9 cellular contexts compared by ENCODE assay signal in genomic region chr7:91288208-91288824, GRCh38. TPM values are rescaled to one million over a fixed set of nuclear protein-coding genes. Genes with fewer than 3 reads are reported as not detected.
DNase-seq lines count a peak whose midpoint lies in the region; ATAC-seq, FAIRE-seq and TF ChIP-seq lines count a peak whose summit lies in the region.
"Had no signal": no experiment of that assay in that cellular context is flagged by ENCODE, and none has a peak within 500 bp of the region (broad histone marks: within the 10 kb centered on the region; RNA-seq: fewer than 3 reads in every experiment).

No MANE protein-coding gene starts in this region.

- no peaks in the 10 kb centered on the region for H3K79me2 ChIP-seq in keratinocyte (ENCODE audit: control insufficient read depth, insufficient read depth, low read length)

- no peak overlapping the region for H3K4me3 Mint-ChIP-seq in T-helper 2 cell treated with Interferon-gamma antibody and Interleukin-4, amounts not matched to agents 5 μg/mL and 100 μg/mL, for 36 hours

- H3K9me1 ChIP-seq in keratinocyte (ENCODE audit: control insufficient read depth, extremely low read depth, insufficient read depth, low read length) = no peaks in the 10 kb centered on the region

- no peaks in the 10 kb centered on the region for H3K9me3 ChIP-seq in keratinocyte (ENCODE audit: control insufficient read depth, low read depth, low read length)
- H3K9me3 ChIP-seq: neutrophil had no signal

- H3K36me3 ChIP-seq in keratinocyte (ENCODE audit: control insufficient read depth in 2 of 2, extremely low read depth in 1 of 2, insufficient read depth in 2 of 2, low read length in 2 of 2) = no peaks in the 10 kb centered on the region
- H3K36me3 ChIP-seq: neutrophil had no signal

- H3K9me3 Mint-ChIP-seq in T-helper 2 cell treated with Interferon-gamma antibody and Interleukin-4, amounts not matched to agents 5 μg/mL and 100 μg/mL, for 36 hours = no peaks in the 10 kb centered on the region

- H3K9ac ChIP-seq in keratinocyte (ENCODE audit: control insufficient read depth, extremely low read depth, insufficient read depth, low read length) = no peak overlapping the region

- TF ChIP-seq CTCF in keratinocyte (optimal IDR thresholded peaks at IDR 0.05 in 1 of 3, IDR thresholded peaks at IDR 0.05 in 1 of 3, conservative IDR thresholded peaks at IDR 0.05 in 1 of 3; ENCODE audit: extremely low read depth in 1 of 3, insufficient read depth in 2 of 3, low read length in 3 of 3) = peak; percentile 62 to 80 (median 71)

- peak; percentile 26 for FAIRE-seq in keratinocyte (lab: Jason Lieb, UNC)

- no peaks in the 10 kb centered on the region for H3K36me3 Mint-ChIP-seq in T-helper 2 cell treated with Interferon-gamma antibody and Interleukin-4, amounts not matched to agents 5 μg/mL and 100 μg/mL, for 36 hours (ENCODE audit: low read depth)

- DNase-seq in NCI-H345 (lab: John Stamatoyannopoulos, UW) (peak; percentile 24), NCI-H345 treated with DMSO at 0.1 percent for 48 hours (lab: John Stamatoyannopoulos, UW; ENCODE audit: unreplicated experiment) (no peak), UCSD-AML1 (lab: John Stamatoyannopoulos, UW; ENCODE audit: unreplicated experiment) (peak; percentile 12), keratinocyte (ENCODE audit: low read depth, low spot score) (no peak), NCI-H2227 treated with DMSO at 0.1 percent for 48 hours (lab: John Stamatoyannopoulos, UW) (no peak)
- DNase-seq in T-helper 2 cell treated with Interferon-gamma antibody and Interleukin-4, amounts not matched to agents 5 μg/mL and 100 μg/mL, for 36 hours (ENCODE audit: low spot score) = no peak

- no peak overlapping the region for H3K4me3 ChIP-seq in keratinocyte (ENCODE audit: control insufficient read depth in 2 of 3, extremely low read depth in 1 of 3, insufficient read depth in 2 of 3, low read depth in 1 of 3, low read length in 3 of 3)

- H2AFZ ChIP-seq in keratinocyte (ENCODE audit: control insufficient read depth, low read length) = no peak overlapping the region

- H3K4me1 Mint-ChIP-seq in T-helper 2 cell treated with Interferon-gamma antibody and Interleukin-4, amounts not matched to agents 5 μg/mL and 100 μg/mL, for 36 hours (ENCODE audit: low read depth) = no peaks in the 10 kb centered on the region

- no peaks in the 10 kb centered on the region for H4K20me1 ChIP-seq in keratinocyte (ENCODE audit: control insufficient read depth, extremely low read depth, insufficient read depth, low read length)

- H3K4me2 ChIP-seq in keratinocyte (ENCODE audit: control insufficient read depth, extremely low read depth, insufficient read depth, low read depth, low read length) = no peak overlapping the region

- no peaks in the 10 kb centered on the region for H3K27me3 Mint-ChIP-seq in T-helper 2 cell treated with Interferon-gamma antibody and Interleukin-4, amounts not matched to agents 5 μg/mL and 100 μg/mL, for 36 hours (ENCODE audit: low read depth)

- H3K27ac ChIP-seq in keratinocyte (ENCODE audit: control insufficient read depth, insufficient read depth, low read length) = no peak overlapping the region
- H3K27ac ChIP-seq: neutrophil had no signal

- ATAC-seq in HG03565 (IDR thresholded peaks at IDR 0.05; ENCODE audit: unreplicated experiment) (peak; percentile 51), HG02840 (IDR thresholded peaks at IDR 0.05; ENCODE audit: low FRiP score, unreplicated experiment) (no peak)

- no peaks in the 10 kb centered on the region for H3K4me1 ChIP-seq in keratinocyte (ENCODE audit: control insufficient read depth, extremely low read depth, insufficient read depth, low read length)

- H3K27me3 ChIP-seq in keratinocyte (ENCODE audit: control insufficient read depth, extremely low read depth, insufficient read depth, low read length) = no peaks in the 10 kb centered on the region

- H3K27ac Mint-ChIP-seq in T-helper 2 cell treated with Interferon-gamma antibody and Interleukin-4, amounts not matched to agents 5 μg/mL and 100 μg/mL, for 36 hours = no peak overlapping the region

- dilution Hi-C loops in keratinocyte (cut with MboI; ENCODE audit: extremely low pct_ligation_motif_present, low sequenced_read_pairs) = no loop called here

RNA-seq across cellular contexts. Expression of gene FZD1, which starts 24.1 kb away (rescaled TPM):
- 1.3 to 1.5 TPM (median 1.3 TPM) in 3 replicates for polyA plus RNA-seq in keratinocyte
- 0.46 TPM for polyA plus RNA-seq in keratinocyte (2011; ENCODE audit: low read depth)
- polyA plus RNA-seq in keratinocyte (2011; cell fraction: cytosol; rRNA removed) = 0.81 and 1.1 TPM in 2 replicates
- polyA plus RNA-seq in keratinocyte (2011; cell fraction: nucleus; rRNA removed) = 1.8 and 2.2 TPM in 2 replicates
- 1.5 and 1.6 TPM in 2 replicates for polyA plus RNA-seq in keratinocyte (2012; ENCODE audit: low replicate concordance)
- 1.8 to 2.6 TPM (median 2.0 TPM) in 3 replicates for polyA minus RNA-seq in keratinocyte
- 4.0 TPM for polyA minus RNA-seq in keratinocyte (2011; cell fraction: cytosol; rRNA and poly(A)+ RNA removed)
- polyA minus RNA-seq in keratinocyte (2011; cell fraction: nucleus; rRNA and poly(A)+ RNA removed) = 4.1 and 4.2 TPM in 2 replicates

Comparison
In these comparisons a context has a peak if more than half of its experiments do, and no peak if none do; other contexts are left out.
1. DNase-seq: peak in NCI-H345 (single experiment) and UCSD-AML1 (single experiment); none in NCI-H345 treated with DMSO at 0.1 percent for 48 hours (single experiment), keratinocyte (single experiment), NCI-H2227 treated with DMSO at 0.1 percent for 48 hours (single experiment) and T-helper 2 cell treated with Interferon-gamma antibody and Interleukin-4, amounts not matched to agents 5 μg/mL and 100 μg/mL, for 36 hours (single experiment).